18 cellular contexts compared by ENCODE assay signal in the genomic region with DNA sequence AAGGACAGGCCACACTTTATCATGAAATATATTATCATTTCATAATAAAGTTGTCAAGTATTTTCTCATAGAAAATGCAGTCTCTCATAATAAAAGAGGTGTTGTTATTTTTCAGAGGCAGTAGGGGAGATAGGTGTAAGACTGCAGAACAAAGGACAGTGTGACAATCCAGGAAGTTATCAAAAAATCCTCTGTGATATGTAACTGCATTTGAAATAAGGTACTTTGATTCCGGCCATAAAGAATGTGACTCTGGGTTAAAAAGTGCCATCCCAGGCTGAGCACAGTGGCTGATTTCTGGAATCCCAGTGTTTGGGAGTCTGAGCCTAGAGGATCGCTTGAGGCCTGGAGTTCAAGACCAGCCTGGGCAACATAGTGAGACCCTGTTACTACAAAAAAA. TPM values are rescaled to one million over a fixed set of nuclear protein-coding genes. Genes with fewer than 3 reads are reported as not detected.
DNase-seq lines count a peak whose midpoint lies in the region; ATAC-seq, FAIRE-seq and TF ChIP-seq lines count a peak whose summit lies in the region.
"Had no signal": no experiment of that assay in that cellular context is flagged by ENCODE, and none has a peak within 500 bp of the region (broad histone marks: within the 10 kb centered on the region; RNA-seq: fewer than 3 reads in every experiment).

No MANE protein-coding gene starts in this region.

- no peak for FAIRE-seq in HepG2 (lab: Jason Lieb, UNC)
- FAIRE-seq: GM12878, GM18507 had no signal

- no peak overlapping the region for H3K4me2 ChIP-seq in HepG2 (ENCODE audit: low read depth, low read length)
- no peak overlapping the region for H3K4me2 ChIP-seq in hepatocyte
- H3K4me2 ChIP-seq: BLaER1, GM23338 had no signal

- H3K4me1 ChIP-seq in HepG2 (ENCODE audit: insufficient read depth, low read length) = peaks cover 15% of the 10 kb centered on the region
- no peaks in the 10 kb centered on the region for H3K4me1 ChIP-seq in right lobe of liver
- H3K4me1 ChIP-seq in hepatocyte (ENCODE audit: insufficient read depth) = peaks cover 10% of the 10 kb centered on the region
- peaks cover 13% of the 10 kb centered on the region for H3K4me1 ChIP-seq in mucosa of descending colon (ENCODE audit: low read depth)
- H3K4me1 ChIP-seq: BLaER1 had no signal

- WGBS in HepG2 (ENCODE audit: low lambda C conversion rate) = 96% methylated on average over 2 of the region's 2 CpGs
- 70% methylated on average over 2 of the region's 2 CpGs for WGBS in right lobe of liver (ENCODE audit: insufficient coverage, low coverage, low lambda C conversion rate, missing lambda C conversion rate)
- WGBS in hepatocyte (ENCODE audit: low lambda C conversion rate, missing lambda C conversion rate) = 94% methylated on average over 2 of the region's 2 CpGs

- no peak for ATAC-seq in HepG2
- no peak for ATAC-seq in right lobe of liver
- ATAC-seq in mucosa of descending colon = peak; percentile 81
- no peak for ATAC-seq in GM18867 (IDR thresholded peaks at IDR 0.05; ENCODE audit: unreplicated experiment)
- ATAC-seq in HG03460 (IDR thresholded peaks at IDR 0.05; ENCODE audit: unreplicated experiment) = no peak
- ATAC-seq: GM12878, GM23338 had no signal

- DNase-seq in HepG2 (ENCODE audit: low spot score) = no peak
- DNase-seq in right lobe of liver = no peak
- DNase-seq in hepatocyte (ENCODE audit: low spot score) = no peak
- DNase-seq in mucosa of descending colon = no peak
- DNase-seq in brain microvascular endothelial cell = no peak
- DNase-seq: CD4-positive, alpha-beta T cell; DMS79; H7 had no signal

- no peaks in the 10 kb centered on the region for H4K20me1 ChIP-seq in HepG2 (ENCODE audit: insufficient read depth, low read length)
- H4K20me1 ChIP-seq in hepatocyte (ENCODE audit: insufficient read depth, poor library complexity, severe bottlenecking) = no peaks in the 10 kb centered on the region
- H4K20me1 ChIP-seq: BLaER1 had no signal

- no peak overlapping the region for H3K27ac ChIP-seq in HepG2 (ENCODE audit: extremely low read length, insufficient read depth, low read length)
- H3K27ac ChIP-seq in right lobe of liver = no peak overlapping the region
- H3K27ac ChIP-seq in hepatocyte = peak overlapping the region; percentile 70
- no peak overlapping the region for H3K27ac ChIP-seq in brain microvascular endothelial cell
- H3K27ac ChIP-seq: 22Rv1, BLaER1 had no signal

- H3K79me2 ChIP-seq in HepG2 (ENCODE audit: insufficient read depth, low read length) (no peaks in the 10 kb centered on the region), hepatocyte (no peaks in the 10 kb centered on the region)

- no peak for TF ChIP-seq RAD21 in HepG2 (CRISPR knock-in tag; IDR thresholded peaks at IDR 0.05)

- in situ Hi-C loops in HepG2 (cut with HindIII; ENCODE audit: extremely low pct_ligation_motif_present, low pct_unique_long_range_greater_than_20kb) = no loop called here
- in situ Hi-C loops in brain microvascular endothelial cell (cut with HindIII; ENCODE audit: low pct_ligation_motif_present, low sequenced_read_pairs) = no loop called here

- no peaks in the 10 kb centered on the region for H3K36me3 ChIP-seq in HepG2 (replicated peaks in 1 of 2; ENCODE audit: control insufficient read depth in 1 of 2, insufficient read depth in 2 of 2, low read length in 2 of 2)
- H3K36me3 ChIP-seq in right lobe of liver = no peaks in the 10 kb centered on the region
- H3K36me3 ChIP-seq in hepatocyte (replicated peaks; ENCODE audit: insufficient read depth, low read depth) = no peaks in the 10 kb centered on the region
- H3K36me3 ChIP-seq in mucosa of descending colon (ENCODE audit: low read depth) = no peaks in the 10 kb centered on the region
- no peaks in the 10 kb centered on the region for H3K36me3 ChIP-seq in brain microvascular endothelial cell (replicated peaks)
- H3K36me3 ChIP-seq: BLaER1 had no signal

- H2AFZ ChIP-seq in HepG2 (ENCODE audit: low read length) (no peak overlapping the region), hepatocyte (peak overlapping the region; percentile 36)
- H2AFZ ChIP-seq: GM23338 had no signal

- H3K4me3 ChIP-seq in HepG2 (replicated peaks in 1 of 3; ENCODE audit: insufficient read depth in 1 of 3, low read depth in 2 of 3, low read length in 3 of 3) (no peak overlapping the region), right lobe of liver (no peak overlapping the region), hepatocyte (no peak overlapping the region), mucosa of descending colon (no peak overlapping the region), brain microvascular endothelial cell (ENCODE audit: low read depth, low read length) (no peak overlapping the region)
- H3K4me3 ChIP-seq: BLaER1, GM12878, GM23338 had no signal

- no TSS peak for BruUV-seq in HepG2 (replicated peaks; lab: Mats Ljungman, UMichigan)

- H3K9me2 ChIP-seq in hepatocyte (replicated peaks; ENCODE audit: insufficient read depth) = no peaks in the 10 kb centered on the region

- TF ChIP-seq EP300 in HepG2 (IDR thresholded peaks at IDR 0.05; ENCODE audit: low read depth in 2 of 2, low read length in 2 of 2) (no peak), HepG2 (CRISPR knock-in tag; IDR thresholded peaks at IDR 0.05; ENCODE audit: borderline replicate concordance) (no peak)

- POLR2A ChIA-PET in HepG2 (lab: Yijun Ruan, JAX) = no interaction called here

- intact Hi-C loops in HepG2 (cut with micrococcal nuclease; ENCODE audit: unreplicated experiment) = no loop called here
- intact Hi-C loops in right lobe of liver (cut with DNase I) = no loop called here
- intact Hi-C loops in mucosa of descending colon (cut with DNase I, micrococcal nuclease) = no loop called here

- TF ChIP-seq POLR2A in HepG2 (IDR thresholded peaks at IDR 0.05; ENCODE audit: insufficient read depth in 1 of 2, low read depth in 2 of 2, low read length in 2 of 2) (no peak), right lobe of liver (IDR thresholded peaks at IDR 0.05) (no peak)

- TF ChIP-seq CTCF in HepG2 (CRISPR knock-in tag; IDR thresholded peaks at IDR 0.05) = no peak
- TF ChIP-seq CTCF in right lobe of liver (IDR thresholded peaks at IDR 0.05) = no peak
- no peak for TF ChIP-seq CTCF in hepatocyte (IDR thresholded peaks at IDR 0.05; ENCODE audit: poor library complexity)
- TF ChIP-seq CTCF in mucosa of descending colon (IDR thresholded peaks at IDR 0.05) = no peak
- no peak for TF ChIP-seq CTCF in brain microvascular endothelial cell (IDR thresholded peaks at IDR 0.05; ENCODE audit: low read depth, low read length, missing control alignments)

- CTCF ChIA-PET in HepG2 (lab: Yijun Ruan, JAX; ENCODE audit: low intra/inter-chr PET ratio, low total read pairs) = no interaction called here

- H3K9ac ChIP-seq in HepG2 (ENCODE audit: insufficient read depth, low read depth, low read length) = no peak overlapping the region
- H3K9ac ChIP-seq: BLaER1 had no signal

- peaks cover 0 to 1% of the 10 kb centered on the region in 2 experiments; a peak in 1 of 5 replicates for H3K27me3 ChIP-seq in HepG2 (ENCODE audit: control insufficient read depth in 1 of 2, insufficient read depth in 2 of 2, low read length in 2 of 2)
- no peaks in the 10 kb centered on the region for H3K27me3 ChIP-seq in right lobe of liver
- H3K27me3 ChIP-seq in hepatocyte = no peaks in the 10 kb centered on the region
- no peaks in the 10 kb centered on the region for H3K27me3 ChIP-seq in brain microvascular endothelial cell (replicated peaks)
- H3K27me3 ChIP-seq: BLaER1 had no signal

- H3K9me3 ChIP-seq in HepG2 (ENCODE audit: low read length) (no peaks in the 10 kb centered on the region), right lobe of liver (no peaks in the 10 kb centered on the region), hepatocyte (ENCODE audit: low read depth) (no peaks in the 10 kb centered on the region), mucosa of descending colon (no peaks in the 10 kb centered on the region)
- H3K9me3 ChIP-seq: BLaER1 had no signal

TF ChIP-seq in HepG2, 621 proteins besides CTCF, POLR2A, EP300 and RAD21:
- TF ChIP-seq ZNF354B (CRISPR knock-in tag; IDR thresholded peaks at IDR 0.05) (no peak), ZNF121 (CRISPR knock-in tag; IDR thresholded peaks at IDR 0.05) (0 out of 2 replicates have a peak, but pooled peaks have one; percentile 21)

RNA-seq across cellular contexts. Expression of gene TMPRSS11B, which starts 37.6 kb away (rescaled TPM):
- total RNA-seq in HepG2 (2016; rRNA removed; fragmentation: Illumina TruSeq; extraction: Trizol) (not detected in 2 replicates), right lobe of liver (not detected), hepatocyte (0.17 TPM in 1 of 2 replicates, not detected in the other), mucosa of descending colon (not detected)
- not detected in 2 replicates for total RNA-seq in HepG2 (2016; cell fraction: cytosol; rRNA removed; fragmentation: Illumina TruSeq; extraction: Trizol; ENCODE audit: low read depth)
- total RNA-seq in HepG2 (2016; cell fraction: insoluble cytoplasmic fraction; rRNA removed; fragmentation: Illumina TruSeq; extraction: Trizol) = not detected in 2 replicates
- total RNA-seq in HepG2 (2016; cell fraction: membrane; rRNA removed; fragmentation: Illumina TruSeq; extraction: Trizol) = not detected in 2 replicates
- not detected in 2 replicates for total RNA-seq in HepG2 (2016; cell fraction: nucleus; rRNA removed; fragmentation: Illumina TruSeq; extraction: Trizol)
- polyA plus RNA-seq in HepG2 (2011; rRNA removed) (not detected in 2 replicates), hepatocyte (not detected in 2 replicates)
- not detected in 2 replicates for polyA plus RNA-seq in HepG2 (2011; cell fraction: cytosol; rRNA removed)
- polyA plus RNA-seq in HepG2 (2011; cell fraction: nucleus; rRNA removed) = not detected in 2 replicates
- not detected in 2 replicates for polyA plus RNA-seq in HepG2 (2012)
- polyA plus RNA-seq in HepG2 (2016; cell fraction: cytosol; fragmentation: Illumina TruSeq; extraction: Trizol; ENCODE audit: low read depth) = not detected in 2 replicates
- not detected in 2 replicates for polyA plus RNA-seq in HepG2 (2016; cell fraction: insoluble cytoplasmic fraction; fragmentation: Illumina TruSeq; extraction: Trizol; ENCODE audit: low read depth)
- not detected in 2 replicates for polyA plus RNA-seq in HepG2 (2016; cell fraction: membrane; fragmentation: Illumina TruSeq; extraction: Trizol; ENCODE audit: low read depth)
- polyA plus RNA-seq in HepG2 (2016; cell fraction: nucleus; fragmentation: Illumina TruSeq; extraction: Trizol; ENCODE audit: insufficient read depth, low read depth) = not detected in 2 replicates
- not detected in 2 replicates for polyA minus RNA-seq in HepG2 (2011; rRNA and poly(A)+ RNA removed; ENCODE audit: low replicate concordance)
- polyA minus RNA-seq in HepG2 (2011; cell fraction: cytosol; rRNA and poly(A)+ RNA removed) = not detected in 2 replicates
- polyA minus RNA-seq in HepG2 (2011; cell fraction: nucleus; rRNA and poly(A)+ RNA removed) = not detected in 2 replicates
- total RNA-seq: A673; CD4-positive, alpha-beta T cell; G401; GM12878; GM23338; H7; HT1080 had no signal
- polyA plus RNA-seq: GM12878, GM23338 had no signal
